Comparison of ENCODE assay signal across 33 cellular contexts in the genomic region with DNA sequence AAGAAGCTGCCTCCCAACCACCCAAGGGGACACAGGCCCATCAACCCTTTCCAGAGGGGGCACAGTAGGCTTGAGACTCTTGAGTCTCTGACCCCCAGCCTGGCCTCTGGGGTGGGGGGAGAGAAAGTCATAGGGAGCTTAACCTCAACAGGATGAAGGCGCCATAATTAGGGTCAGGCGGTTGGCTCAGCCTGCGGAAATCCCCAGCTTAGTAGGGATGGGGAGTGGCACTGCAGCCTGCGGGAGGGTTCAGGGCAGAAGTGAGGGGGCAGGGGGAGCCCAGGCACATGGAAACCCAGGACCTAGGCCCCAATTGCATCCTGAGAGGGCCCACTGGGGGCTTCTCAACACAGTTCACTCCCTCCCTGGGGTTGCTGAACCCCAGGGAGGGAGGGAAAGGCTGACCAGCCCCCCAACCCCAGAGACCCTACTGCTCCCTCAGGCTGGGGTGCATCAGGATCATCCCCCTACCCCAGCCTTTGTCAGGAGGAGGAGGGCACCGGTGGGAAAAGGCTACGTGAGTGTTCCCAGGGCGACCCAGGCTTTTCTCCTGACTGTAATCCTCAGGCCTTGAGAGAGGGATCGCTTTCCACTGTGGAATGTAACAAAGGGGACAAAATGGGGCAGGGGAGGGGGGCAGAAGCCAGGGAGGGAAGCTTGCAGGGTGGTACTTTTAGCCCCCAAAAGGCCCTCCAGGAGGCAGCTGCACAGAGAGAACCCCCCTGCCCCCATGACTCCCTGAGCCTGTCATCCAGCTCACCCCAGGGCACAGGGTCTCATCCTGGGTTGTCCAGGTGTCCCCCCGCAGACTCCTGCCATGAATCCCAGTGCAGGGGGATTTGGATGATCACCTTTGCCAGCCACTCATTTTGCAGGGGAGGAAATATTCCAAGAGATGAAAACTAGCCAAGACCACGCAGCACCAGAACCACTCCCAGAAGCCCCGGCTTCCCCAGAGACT. TPM values are rescaled to one million over a fixed set of nuclear protein-coding genes. Genes with fewer than 3 reads are reported as not detected.
DNase-seq lines count a peak whose midpoint lies in the region; ATAC-seq, FAIRE-seq and TF ChIP-seq lines count a peak whose summit lies in the region.
"Had no signal": no experiment of that assay in that cellular context is flagged by ENCODE, and none has a peak within 500 bp of the region (broad histone marks: within the 10 kb centered on the region; RNA-seq: fewer than 3 reads in every experiment).

No MANE protein-coding gene starts in this region.

- CTCF ChIA-PET in GM12878 (lab: Yijun Ruan, JAX): interaction anchor here (0.6 to 12.9 kb wide), 15 partner anchors 10 to 471 kb away, joined by 3 to 264 read pairs (median 15); partner anchors contain the start of gene VEGFA

- H3K79me2 ChIP-seq in GM12878 (ENCODE audit: control insufficient read depth, insufficient read depth, low read length): no peaks in the 10 kb centered on the region

- FAIRE-seq in GM12878 (lab: Jason Lieb, UNC): no peak
- FAIRE-seq: A549, colon, G401.6 had no signal

- H3K36me3 ChIP-seq in GM12878 (ENCODE audit: control insufficient read depth in 2 of 2, insufficient read depth in 2 of 2, low read length in 1 of 2): no peaks in the 10 kb centered on the region
- no peaks in the 10 kb centered on the region for H3K36me3 ChIP-seq in prostate gland
- H3K36me3 ChIP-seq: upper lobe of left lung had no signal

- SMC1A ChIA-PET in GM12878 (lab: Charles Lee; ENCODE audit: uncharacterized antibody, unreplicated experiment): interaction anchor here (0.9 to 5.8 kb wide), 14 partner anchors 9 to 414 kb away, joined by 3 to 87 read pairs (median 8); partner anchors contain the start of genes MRPS18A and VEGFA

- TF ChIP-seq POLR2A in GM12878 (IDR thresholded peaks at IDR 0.05; ENCODE audit: low read depth, low read length) (no peak), prostate gland (IDR thresholded peaks at IDR 0.05) (no peak)

- H3K27ac ChIP-seq in GM12878 (ENCODE audit: control insufficient read depth, insufficient read depth) (peak overlapping the region; percentile 42), prostate gland (no peak overlapping the region)
- H3K27ac ChIP-seq: A549, epithelial cell of prostate, psoas muscle, upper lobe of left lung had no signal

- POLR2A ChIA-PET in GM12878 (lab: Charles Lee): interaction anchor here (0.5 to 11.0 kb wide), 12 partner anchors 27 to 474 kb away, joined by 3 to 97 read pairs (median 3); partner anchors contain the start of genes GTPBP2, MRPS18A and VEGFA

- no TSS peak for BruUV-seq in GM12878 (replicated peaks; lab: Mats Ljungman, UMichigan)

- intact Hi-C loops in GM12878 (cut with micrococcal nuclease; ENCODE audit: unreplicated experiment) (no loop called here), prostate gland (cut with DNase I) (no loop called here)

- no peaks in the 10 kb centered on the region for H3K36me3 Mint-ChIP-seq in type B pancreatic cell
- H3K36me3 Mint-ChIP-seq: activated naive CD8-positive, alpha-beta T cell; CD4-positive, alpha-beta memory T cell; naive thymus-derived CD8-positive, alpha-beta T cell had no signal

- no peak overlapping the region for H3K4me3 Mint-ChIP-seq in type B pancreatic cell
- H3K4me3 Mint-ChIP-seq: activated naive CD8-positive, alpha-beta T cell; CD4-positive, alpha-beta memory T cell; GM23338; HFFc6; immature natural killer cell; naive thymus-derived CD8-positive, alpha-beta T cell had no signal

- H3K9ac ChIP-seq in GM12878 (ENCODE audit: control insufficient read depth, insufficient read depth, low read length): peak overlapping the region; percentile 29

- no peak for TF ChIP-seq RAD21 in GM12878 (IDR thresholded peaks at IDR 0.05; ENCODE audit: insufficient read depth, low read depth, low read length)

- peak in 1 of 2 experiments; percentile 11; a peak in 1 of 4 replicates for TF ChIP-seq EP300 in GM12878 (IDR thresholded peaks at IDR 0.05; ENCODE audit: borderline replicate concordance in 1 of 2, control insufficient read depth in 1 of 2, low read depth in 2 of 2, low read length in 2 of 2)

- ATAC-seq in GM12878: peak; percentile 70
- ATAC-seq: A549; GM23338; left colon; naive thymus-derived CD8-positive, alpha-beta T cell; psoas muscle; Right ventricle myocardium inferior had no signal

- peak overlapping the region; percentile 64 for H2AFZ ChIP-seq in GM12878 (ENCODE audit: control insufficient read depth, low read depth, low read length)
- H2AFZ ChIP-seq: GM23338 had no signal

- H3K9me3 ChIP-seq in GM12878 (replicated peaks; ENCODE audit: control insufficient read depth, insufficient read depth, low read length): no peaks in the 10 kb centered on the region
- no peaks in the 10 kb centered on the region for H3K9me3 ChIP-seq in prostate gland
- H3K9me3 ChIP-seq: A549, psoas muscle, upper lobe of left lung had no signal

- H3K27me3 ChIP-seq in GM12878 (replicated peaks in 1 of 2; ENCODE audit: control insufficient read depth in 2 of 2, insufficient read depth in 2 of 2, low read length in 1 of 2) (no peaks in the 10 kb centered on the region), prostate gland (replicated peaks; ENCODE audit: insufficient read depth) (no peaks in the 10 kb centered on the region)

- H3K27ac Mint-ChIP-seq in type B pancreatic cell: peak overlapping the region; percentile 46
- H3K27ac Mint-ChIP-seq: activated naive CD8-positive, alpha-beta T cell; activated T-helper 2 cell treated with anti-CD3 and anti-CD28 coated beads, Interferon-gamma antibody, Interleukin-2, Interleukin-4, amounts not matched to agents 10 μg/mL and 5 μg/mL and 100 μg/mL, durations not matched to agents 14 hours and 24 hours and 36 hours; CD4-positive, alpha-beta memory T cell; GM23338; HFFc6; immature natural killer cell; naive thymus-derived CD8-positive, alpha-beta T cell had no signal

- H4K20me1 ChIP-seq in GM12878 (ENCODE audit: control insufficient read depth, insufficient read depth): no peaks in the 10 kb centered on the region

- H3K4me3 ChIP-seq in GM12878: 0 out of 2 replicates have a peak overlapping the region, but pooled peaks have one; percentile 6
- no peak overlapping the region for H3K4me3 ChIP-seq in prostate gland
- H3K4me3 ChIP-seq: A549, GM23338, psoas muscle, upper lobe of left lung had no signal

- 0 out of 2 replicates have a peak overlapping the region, but pooled peaks have one; percentile 38 for H3K4me2 ChIP-seq in GM12878 (ENCODE audit: control insufficient read depth, insufficient read depth)
- H3K4me2 ChIP-seq: A549, GM23338 had no signal

- WGBS in GM12878 (ENCODE audit: insufficient coverage, insufficient replicate concordance, low lambda C conversion rate, missing lambda C conversion rate): 61% methylated on average over 11 of the region's 11 CpGs
- WGBS in prostate gland: 85% methylated on average over 11 of the region's 11 CpGs

- TF ChIP-seq CTCF in GM12878 (IDR thresholded peaks at IDR 0.05 in 2 of 3, conservative IDR thresholded peaks at IDR 0.05 in 1 of 3; ENCODE audit: control insufficient read depth in 2 of 3, extremely low read depth in 1 of 3, insufficient read depth in 1 of 3, low read depth in 3 of 3, low read length in 3 of 3) (no peak), type B pancreatic cell (conservative IDR thresholded peaks at IDR 0.05) (no peak), prostate gland (IDR thresholded peaks at IDR 0.05) (no peak)

- H3K4me1 ChIP-seq in GM12878 (ENCODE audit: control insufficient read depth, insufficient read depth, low read length) (peaks cover 36% of the 10 kb centered on the region), prostate gland (replicated peaks) (peaks cover 8% of the 10 kb centered on the region)

- DNase-seq in activated effector memory CD4-positive, alpha-beta T cell treated with anti-CD3 and anti-CD28 coated beads, Interleukin-2, amount 50 U/mL, for 16 hours: peak; percentile 51
- DNase-seq in activated effector memory CD4-positive, alpha-beta T cell treated with Interleukin-2 at 50 U/mL for 16 hours: no peak
- DNase-seq in MV-4-11 (lab: John Stamatoyannopoulos, UW) (peak; percentile 47), GM12878 (ENCODE audit: low read depth, low spot score) (no peak), type B pancreatic cell (ENCODE audit: extremely low spot score, unreplicated experiment) (no peak), CD1c-positive myeloid dendritic cell (ENCODE audit: extremely low spot score) (no peak), prostate gland (ENCODE audit: low spot score) (no peak), G401 (ENCODE audit: low spot score) (no peak)
- DNase-seq: aorta; CD4-positive, alpha-beta memory T cell; effector CD8-positive, alpha-beta T cell; HFFc6; hypothalamus; immature natural killer cell; left colon; naive thymus-derived CD8-positive, alpha-beta T cell; NCI-H1105 treated with DMSO at 0.1 percent for 48 hours; NCI-H187 treated with DMSO at 0.1 percent for 48 hours; NCI-H524 treated with DMSO at 0.1 percent for 48 hours; occipital lobe; stimulated activated CD4-positive, alpha-beta T cell treated with anti-CD3 and anti-CD28 coated beads, Interleukin-4, amount 100 ng/mL, for 24 hours; substantia nigra; T-helper 2 cell; upper lobe of left lung had no signal

- RAD21 ChIA-PET in GM12878 (lab: Charles Lee; ENCODE audit: unreplicated experiment): interaction anchor here (0.8 to 11.0 kb wide), 10 partner anchors 16 to 413 kb away, joined by 3 to 179 read pairs (median 24); partner anchors contain the start of gene VEGFA

- peaks cover 17% of the 10 kb centered on the region for H3K4me1 Mint-ChIP-seq in type B pancreatic cell (ENCODE audit: unreplicated experiment)
- H3K4me1 Mint-ChIP-seq: immature natural killer cell had no signal

- peaks cover 8% of the 10 kb centered on the region for H3K27me3 Mint-ChIP-seq in type B pancreatic cell

- in situ Hi-C loops in GM12878 (cut with MboI): no loop called here
- in situ Hi-C loops in G401 (cut with HindIII; ENCODE audit: low sequenced_read_pairs): no loop called here

- H3K9me3 Mint-ChIP-seq in type B pancreatic cell: no peaks in the 10 kb centered on the region
- H3K9me3 Mint-ChIP-seq: activated T-helper 2 cell treated with anti-CD3 and anti-CD28 coated beads, Interferon-gamma antibody, Interleukin-2, Interleukin-4, amounts not matched to agents 10 μg/mL and 5 μg/mL and 100 μg/mL, durations not matched to agents 14 hours and 24 hours and 36 hours; CD4-positive, alpha-beta memory T cell; GM23338; HFFc6; immature natural killer cell; naive thymus-derived CD8-positive, alpha-beta T cell had no signal

RNA-seq across cellular contexts. Expression of gene MRPL14, which starts 46.4 kb away (rescaled TPM):
- total RNA-seq in GM12878 (2013; cell fraction: nucleolus; rRNA removed): 26.2 and 26.4 TPM in 2 replicates
- total RNA-seq in GM12878 (2014; rRNA removed) (107 and 109 TPM in 2 replicates), GM12878 (2014; rRNA removed; fragmentation: Illumina TruSeq; extraction: Trizol) (74.9 and 80.5 TPM in 2 replicates), GM12878 (2021) (85.9 and 91.1 TPM in 2 replicates), type B pancreatic cell (ENCODE audit: low replicate concordance) (45.5 and 53.7 TPM in 2 replicates), prostate gland (10 to 100 TPM; 35.7 to 48.1 TPM)
- polyA plus RNA-seq in GM12878 (2011; ENCODE audit: low read depth): 45.9 TPM
- polyA plus RNA-seq in GM12878 (2011; rRNA removed) (91.6 and 128 TPM in 2 replicates), GM12878 (2014; fragmentation: Illumina TruSeq; extraction: Trizol) (68.1 and 87.4 TPM in 2 replicates), GM12878 (2014; fragmentation: Nextera tagmentation; extraction: Ambion mirVana) (100 to 1,000 TPM; 291 to 294 TPM), GM12878 (2014; rRNA removed) (117 and 145 TPM in 2 replicates), GM12878 (2016; fragmentation: Nextera tagmentation; extraction: Ambion mirVana) (100 to 1,000 TPM; 170 to 193 TPM)
- 127 and 146 TPM in 2 replicates for polyA plus RNA-seq in GM12878 (2011; cell fraction: cytosol; rRNA removed)
- 48.1 and 49.3 TPM in 2 replicates for polyA plus RNA-seq in GM12878 (2011; cell fraction: nucleus; rRNA removed)
- polyA plus RNA-seq in GM12878 (2012): 68.0 and 83.2 TPM in 2 replicates
- polyA minus RNA-seq in GM12878 (2011; rRNA and poly(A)+ RNA removed): 21.9 and 36.1 TPM in 2 replicates
- polyA minus RNA-seq in GM12878 (2011; cell fraction: cytosol; rRNA and poly(A)+ RNA removed): 16.8 and 17.4 TPM in 2 replicates
- polyA minus RNA-seq in GM12878 (2011; cell fraction: nucleus; rRNA and poly(A)+ RNA removed): 7.9 and 9.6 TPM in 2 replicates
- total RNA-seq in G401 (2014; rRNA removed; shearing (Covaris generic)): 76.4 and 82.1 TPM in 2 replicates

RNA-seq across cellular contexts. Expression of gene TMEM63B, which starts 46.5 kb away (rescaled TPM):
- total RNA-seq in GM12878 (2013; cell fraction: nucleolus; rRNA removed): 27.1 and 27.5 TPM in 2 replicates
- total RNA-seq in GM12878 (2014; rRNA removed) (7.1 and 7.5 TPM in 2 replicates), GM12878 (2014; rRNA removed; fragmentation: Illumina TruSeq; extraction: Trizol) (4.0 and 4.1 TPM in 2 replicates), GM12878 (2021) (12.8 and 14.8 TPM in 2 replicates), type B pancreatic cell (ENCODE audit: low replicate concordance) (45.5 and 57.5 TPM in 2 replicates), prostate gland (100 to 1,000 TPM in 1 of 2 donors, 10 to 100 TPM in 1; 50.9 to 113 TPM)
- 5.4 TPM for polyA plus RNA-seq in GM12878 (2011; ENCODE audit: low read depth)
- polyA plus RNA-seq in GM12878 (2011; rRNA removed) (9.2 and 15.0 TPM in 2 replicates), GM12878 (2014; fragmentation: Illumina TruSeq; extraction: Trizol) (7.4 and 9.5 TPM in 2 replicates), GM12878 (2014; fragmentation: Nextera tagmentation; extraction: Ambion mirVana) (under 1 TPM in 1 of 2 experiments, not detected in 1; 0.09 TPM), GM12878 (2014; rRNA removed) (9.5 and 10.2 TPM in 2 replicates), GM12878 (2016; fragmentation: Nextera tagmentation; extraction: Ambion mirVana) (1 to 10 TPM; 4.3 to 5.1 TPM)
- 21.7 and 22.5 TPM in 2 replicates for polyA plus RNA-seq in GM12878 (2011; cell fraction: cytosol; rRNA removed)
- 54.7 and 59.6 TPM in 2 replicates for polyA plus RNA-seq in GM12878 (2011; cell fraction: nucleus; rRNA removed)
- polyA plus RNA-seq in GM12878 (2012): 8.2 and 11.7 TPM in 2 replicates
- 36.4 and 36.7 TPM in 2 replicates for polyA minus RNA-seq in GM12878 (2011; rRNA and poly(A)+ RNA removed)
- 9.3 and 13.2 TPM in 2 replicates for polyA minus RNA-seq in GM12878 (2011; cell fraction: cytosol; rRNA and poly(A)+ RNA removed)
- polyA minus RNA-seq in GM12878 (2011; cell fraction: nucleus; rRNA and poly(A)+ RNA removed): 8.3 and 15.1 TPM in 2 replicates
- 7.3 and 10.0 TPM in 2 replicates for total RNA-seq in G401 (2014; rRNA removed; shearing (Covaris generic))

Comparison
In these comparisons a context has a peak if more than half of its experiments do, and no peak if none do; other contexts are left out.
1. DNase-seq: peak in activated effector memory CD4-positive, alpha-beta T cell treated with anti-CD3 and anti-CD28 coated beads, Interleukin-2, amount 50 U/mL, for 16 hours (single experiment) and MV-4-11 (single experiment); none in activated effector memory CD4-positive, alpha-beta T cell treated with Interleukin-2 at 50 U/mL for 16 hours (single experiment), GM12878 (single experiment), type B pancreatic cell (single experiment), CD1c-positive myeloid dendritic cell (single experiment), prostate gland (single experiment) and G401 (single experiment).